Comparison of ENCODE assay signal across 9 cellular contexts in genomic region chr19:7516878-7517277, GRCh38. TPM values are rescaled to one million over a fixed set of nuclear protein-coding genes. Genes with fewer than 3 reads are reported as not detected.
DNase-seq lines count a peak whose midpoint lies in the region; ATAC-seq and FAIRE-seq lines count a peak whose summit lies in the region.
"Had no signal": no experiment of that assay in that cellular context is flagged by ENCODE, and none has a peak within 500 bp of the region (broad histone marks: within the 10 kb centered on the region; RNA-seq: fewer than 3 reads in every experiment).

No MANE protein-coding gene starts in this region.

- H3K9me3 ChIP-seq in iPS-18c (ENCODE audit: control insufficient read depth, insufficient read depth, low read length) = no peaks in the 10 kb centered on the region

- POLR2A ChIA-PET in activated naive CD8-positive, alpha-beta T cell treated with anti-CD3 and anti-CD28 coated beads, Interleukin-2, amount 10 ng/mL, durations not matched to agents 7 days and 5 days (lab: Charles Lee) = interaction anchor here (1.0 kb wide), 1 partner anchor 18 kb away, joined by 4 read pairs; the partner anchor contains the start of gene PNPLA6

- no peak for DNase-seq in HTR-8/SVneo (ENCODE audit: insufficient read length, low spot score)
- no peak for DNase-seq in activated naive CD8-positive, alpha-beta T cell treated with anti-CD3 and anti-CD28 coated beads, Interleukin-2, amount 10 ng/mL, durations not matched to agents 7 days and 5 days
- no peak for DNase-seq in stimulated activated effector memory CD8-positive, alpha-beta T cell treated with anti-CD3 and anti-CD28 coated beads, Interleukin-12 subunit alpha, Interleukin-12 subunit beta, amount 100 ng/mL, for 72 hours (ENCODE audit: low spot score in 2 of 2)
- no peak for DNase-seq in stimulated activated CD4-positive, alpha-beta T cell treated with anti-CD3 and anti-CD28 coated beads, Interleukin-4, amount 100 ng/mL, for 4 hours
- DNase-seq in stimulated activated CD4-positive, alpha-beta T cell treated with anti-CD3 and anti-CD28 coated beads, Interleukin-2, amount 100 ng/mL, for 48 hours = no peak
- DNase-seq: head of caudate nucleus had no signal

- peak overlapping the region; percentile 70 for H3K4me3 Mint-ChIP-seq in activated naive CD8-positive, alpha-beta T cell treated with anti-CD3 and anti-CD28 coated beads, Interleukin-2, amount 10 ng/mL, durations not matched to agents 7 days and 5 days
- peak overlapping the region; percentile 61 for H3K4me3 Mint-ChIP-seq in stimulated activated effector memory CD8-positive, alpha-beta T cell treated with anti-CD3 and anti-CD28 coated beads, Interleukin-12 subunit alpha, Interleukin-12 subunit beta, amount 100 ng/mL, for 72 hours

- H3K4me1 Mint-ChIP-seq in activated naive CD8-positive, alpha-beta T cell treated with anti-CD3 and anti-CD28 coated beads, Interleukin-2, amount 10 ng/mL, durations not matched to agents 7 days and 5 days = peaks cover 7% of the 10 kb centered on the region
- H3K4me1 Mint-ChIP-seq in stimulated activated effector memory CD8-positive, alpha-beta T cell treated with anti-CD3 and anti-CD28 coated beads, Interleukin-12 subunit alpha, Interleukin-12 subunit beta, amount 100 ng/mL, for 72 hours = peaks cover 34% of the 10 kb centered on the region

- no peak for ATAC-seq in activated naive CD8-positive, alpha-beta T cell treated with anti-CD3 and anti-CD28 coated beads, Interleukin-2, amount 10 ng/mL, durations not matched to agents 7 days and 5 days (ENCODE audit: low read depth)
- ATAC-seq in stimulated activated effector memory CD8-positive, alpha-beta T cell treated with anti-CD3 and anti-CD28 coated beads, Interleukin-12 subunit alpha, Interleukin-12 subunit beta, amount 100 ng/mL, for 72 hours = no peak
- ATAC-seq in HG02981 (IDR thresholded peaks at IDR 0.05; ENCODE audit: unreplicated experiment) (no peak), HG03175 (IDR thresholded peaks at IDR 0.05; ENCODE audit: unreplicated experiment) (no peak)

- no peaks in the 10 kb centered on the region for H3K9me3 Mint-ChIP-seq in activated naive CD8-positive, alpha-beta T cell treated with anti-CD3 and anti-CD28 coated beads, Interleukin-2, amount 10 ng/mL, durations not matched to agents 7 days and 5 days
- H3K9me3 Mint-ChIP-seq in stimulated activated effector memory CD8-positive, alpha-beta T cell treated with anti-CD3 and anti-CD28 coated beads, Interleukin-12 subunit alpha, Interleukin-12 subunit beta, amount 100 ng/mL, for 72 hours = no peaks in the 10 kb centered on the region

- H3K4me3 ChIP-seq in iPS-18c (ENCODE audit: insufficient read depth, low read depth, low read length) = peak overlapping the region; percentile 73

- H3K27ac Mint-ChIP-seq in activated naive CD8-positive, alpha-beta T cell treated with anti-CD3 and anti-CD28 coated beads, Interleukin-2, amount 10 ng/mL, durations not matched to agents 7 days and 5 days = no peak overlapping the region
- H3K27ac Mint-ChIP-seq in stimulated activated effector memory CD8-positive, alpha-beta T cell treated with anti-CD3 and anti-CD28 coated beads, Interleukin-12 subunit alpha, Interleukin-12 subunit beta, amount 100 ng/mL, for 72 hours = peak overlapping the region; percentile 69

- peaks cover 15% of the 10 kb centered on the region for H3K27me3 Mint-ChIP-seq in activated naive CD8-positive, alpha-beta T cell treated with anti-CD3 and anti-CD28 coated beads, Interleukin-2, amount 10 ng/mL, durations not matched to agents 7 days and 5 days

- no peaks in the 10 kb centered on the region for H3K36me3 Mint-ChIP-seq in activated naive CD8-positive, alpha-beta T cell treated with anti-CD3 and anti-CD28 coated beads, Interleukin-2, amount 10 ng/mL, durations not matched to agents 7 days and 5 days
- peaks cover 11% of the 10 kb centered on the region for H3K36me3 Mint-ChIP-seq in stimulated activated effector memory CD8-positive, alpha-beta T cell treated with anti-CD3 and anti-CD28 coated beads, Interleukin-12 subunit alpha, Interleukin-12 subunit beta, amount 100 ng/mL, for 72 hours

- peak; percentile 51 for FAIRE-seq in HTR-8/SVneo (lab: Jason Lieb, UNC)

RNA-seq across cellular contexts. Expression of gene ZNF358, which starts 1.0 kb away (rescaled TPM):
- total RNA-seq in activated naive CD8-positive, alpha-beta T cell treated with anti-CD3 and anti-CD28 coated beads, Interleukin-2, amount 10 ng/mL, durations not matched to agents 7 days and 5 days = 10 to 100 TPM; 12.6 to 13.1 TPM

RNA-seq across cellular contexts. Expression of gene MCOLN1, which starts 5.5 kb away (rescaled TPM):
- total RNA-seq in activated naive CD8-positive, alpha-beta T cell treated with anti-CD3 and anti-CD28 coated beads, Interleukin-2, amount 10 ng/mL, durations not matched to agents 7 days and 5 days = 10 to 100 TPM; 17.5 to 18.2 TPM

RNA-seq across cellular contexts. Expression of gene PNPLA6, which starts 18.6 kb away (rescaled TPM):
- 100 to 1,000 TPM; 152 to 155 TPM for total RNA-seq in activated naive CD8-positive, alpha-beta T cell treated with anti-CD3 and anti-CD28 coated beads, Interleukin-2, amount 10 ng/mL, durations not matched to agents 7 days and 5 days

RNA-seq across cellular contexts. Expression of gene PEX11G, which starts 28.0 kb away (rescaled TPM):
- total RNA-seq in activated naive CD8-positive, alpha-beta T cell treated with anti-CD3 and anti-CD28 coated beads, Interleukin-2, amount 10 ng/mL, durations not matched to agents 7 days and 5 days = 1 to 10 TPM; 1.0 to 1.3 TPM
